Comparison of ENCODE assay signal across 8 cellular contexts in the genomic region with DNA sequence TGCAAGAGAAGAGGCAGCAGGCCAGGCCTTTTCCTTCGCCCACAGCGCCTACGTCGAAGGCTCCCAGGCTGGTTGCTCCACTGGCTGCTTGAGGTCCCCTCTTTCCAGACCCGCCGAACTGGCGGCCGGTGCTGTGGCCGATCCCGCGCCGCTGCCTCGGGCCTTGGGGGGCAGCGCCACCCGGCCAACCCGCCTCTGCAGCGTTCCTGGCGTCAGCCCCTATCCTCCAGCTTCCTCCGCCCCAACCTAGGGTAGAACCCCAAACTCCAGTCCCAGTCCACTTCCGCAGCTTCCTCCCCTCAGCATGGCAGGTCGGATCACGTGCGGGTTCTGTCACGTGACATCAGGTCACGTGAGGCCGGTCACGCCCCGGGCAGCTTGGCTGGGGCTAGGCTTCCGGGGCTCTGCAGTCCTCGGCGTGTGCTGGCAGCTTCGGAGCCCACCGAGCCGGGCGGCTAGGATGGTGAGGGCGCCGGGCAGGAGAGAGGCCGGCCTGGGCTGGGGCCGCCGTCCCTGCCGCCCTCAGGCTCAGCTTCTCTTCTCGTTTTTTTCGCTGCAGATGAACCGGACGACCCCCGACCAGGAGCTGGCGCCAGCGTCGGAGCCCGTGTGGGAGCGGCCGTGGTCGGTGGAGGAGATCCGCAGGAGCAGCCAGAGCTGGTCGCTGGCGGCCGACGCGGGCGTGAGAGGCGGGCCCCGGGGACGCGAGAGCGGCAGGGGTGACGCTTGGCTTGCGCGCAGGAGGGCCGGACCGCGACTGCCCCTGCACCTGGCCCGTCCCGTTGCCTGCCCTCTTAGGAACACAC. TPM values are rescaled to one million over a fixed set of nuclear protein-coding genes. Genes with fewer than 3 reads are reported as not detected.
DNase-seq lines count a peak whose midpoint lies in the region; ATAC-seq and TF ChIP-seq lines count a peak whose summit lies in the region.
"Not testable (repeated sequence)": the region's sequence is repeated elsewhere in the genome, so short reads cannot be mapped to it uniquely, and the experiment has no call there.

A gene with protein sequence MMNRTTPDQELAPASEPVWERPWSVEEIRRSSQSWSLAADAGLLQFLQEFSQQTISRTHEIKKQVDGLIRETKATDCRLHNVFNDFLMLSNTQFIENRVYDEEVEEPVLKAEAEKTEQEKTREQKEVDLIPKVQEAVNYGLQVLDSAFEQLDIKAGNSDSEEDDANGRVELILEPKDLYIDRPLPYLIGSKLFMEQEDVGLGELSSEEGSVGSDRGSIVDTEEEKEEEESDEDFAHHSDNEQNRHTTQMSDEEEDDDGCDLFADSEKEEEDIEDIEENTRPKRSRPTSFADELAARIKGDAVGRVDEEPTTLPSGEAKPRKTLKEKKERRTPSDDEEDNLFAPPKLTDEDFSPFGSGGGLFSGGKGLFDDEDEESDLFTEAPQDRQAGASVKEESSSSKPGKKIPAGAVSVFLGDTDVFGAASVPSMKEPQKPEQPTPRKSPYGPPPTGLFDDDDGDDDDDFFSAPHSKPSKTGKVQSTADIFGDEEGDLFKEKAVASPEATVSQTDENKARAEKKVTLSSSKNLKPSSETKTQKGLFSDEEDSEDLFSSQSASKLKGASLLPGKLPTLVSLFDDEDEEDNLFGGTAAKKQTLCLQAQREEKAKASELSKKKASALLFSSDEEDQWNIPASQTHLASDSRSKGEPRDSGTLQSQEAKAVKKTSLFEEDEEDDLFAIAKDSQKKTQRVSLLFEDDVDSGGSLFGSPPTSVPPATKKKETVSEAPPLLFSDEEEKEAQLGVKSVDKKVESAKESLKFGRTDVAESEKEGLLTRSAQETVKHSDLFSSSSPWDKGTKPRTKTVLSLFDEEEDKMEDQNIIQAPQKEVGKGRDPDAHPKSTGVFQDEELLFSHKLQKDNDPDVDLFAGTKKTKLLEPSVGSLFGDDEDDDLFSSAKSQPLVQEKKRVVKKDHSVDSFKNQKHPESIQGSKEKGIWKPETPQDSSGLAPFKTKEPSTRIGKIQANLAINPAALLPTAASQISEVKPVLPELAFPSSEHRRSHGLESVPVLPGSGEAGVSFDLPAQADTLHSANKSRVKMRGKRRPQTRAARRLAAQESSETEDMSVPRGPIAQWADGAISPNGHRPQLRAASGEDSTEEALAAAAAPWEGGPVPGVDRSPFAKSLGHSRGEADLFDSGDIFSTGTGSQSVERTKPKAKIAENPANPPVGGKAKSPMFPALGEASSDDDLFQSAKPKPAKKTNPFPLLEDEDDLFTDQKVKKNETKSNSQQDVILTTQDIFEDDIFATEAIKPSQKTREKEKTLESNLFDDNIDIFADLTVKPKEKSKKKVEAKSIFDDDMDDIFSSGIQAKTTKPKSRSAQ (N-terminal part only) (plus strand): TSS at position 409 of the 806 bp plus-strand sequence. CDS start 52 bp downstream, at position 461.

- not testable (repeated sequence) for H3K9me3 Mint-ChIP-seq in nephron

- peak within 1 kb of the TSS in 2 of 3 experiments; percentile 77 to 82 for H3K27ac Mint-ChIP-seq in nephron

- not testable (repeated sequence) for H3K36me3 Mint-ChIP-seq in nephron (ENCODE audit: low read depth)

- H3K4me1 Mint-ChIP-seq in nephron: not testable (repeated sequence)

- TF ChIP-seq CTCF in LNCaP clone FGC (IDR thresholded peaks at IDR 0.05; ENCODE audit: control insufficient read depth, extremely low read depth, insufficient read depth); nephron (IDR thresholded peaks at IDR 0.05; ENCODE audit: unreplicated experiment in 3 of 3): not testable (repeated sequence)

- DNase-seq in ELR (ENCODE audit: low read depth) (peak; percentile 83), H4 (ENCODE audit: low spot score) (peak; percentile 78), SHP77 (lab: John Stamatoyannopoulos, UW) (peak; percentile 12 to 37), fibroblast of the conjunctiva (ENCODE audit: low read depth) (peak; percentile 24)
- not testable (repeated sequence) for DNase-seq in LNCaP clone FGC (ENCODE audit: low read depth)
- peak; percentile 82 for DNase-seq in activated effector memory CD4-positive, alpha-beta T cell treated with Interleukin-2 at 50 U/mL for 16 hours
- peak; percentile 82 for DNase-seq in stimulated activated naive CD8-positive, alpha-beta T cell treated with anti-CD3 and anti-CD28 coated beads, Interleukin-15, Interleukin-2, amounts not matched to agents 100 U/mL and 50 U/mL, for 24 hours

- ATAC-seq in stimulated activated naive CD8-positive, alpha-beta T cell treated with anti-CD3 and anti-CD28 coated beads, Interleukin-15, Interleukin-2, amounts not matched to agents 100 U/mL and 50 U/mL, for 24 hours: peak; percentile 88

- not testable (repeated sequence) for H3K27me3 Mint-ChIP-seq in nephron (ENCODE audit: low read depth)

- H3K4me3 Mint-ChIP-seq in nephron: peak within 1 kb of the TSS; percentile 85 to 90 (median 88)

- H3K4me3 ChIP-seq in LNCaP clone FGC (ENCODE audit: low read depth, low read length): peak within 1 kb of the TSS; percentile 56

RNA-seq across cellular contexts. Expression of the gene that starts here (rescaled TPM):
- 12.8 and 13.8 TPM in 2 replicates for total RNA-seq in H4 (2014; rRNA removed; shearing (Covaris generic))
